8 cellular contexts compared by ENCODE assay signal in the genomic region with DNA sequence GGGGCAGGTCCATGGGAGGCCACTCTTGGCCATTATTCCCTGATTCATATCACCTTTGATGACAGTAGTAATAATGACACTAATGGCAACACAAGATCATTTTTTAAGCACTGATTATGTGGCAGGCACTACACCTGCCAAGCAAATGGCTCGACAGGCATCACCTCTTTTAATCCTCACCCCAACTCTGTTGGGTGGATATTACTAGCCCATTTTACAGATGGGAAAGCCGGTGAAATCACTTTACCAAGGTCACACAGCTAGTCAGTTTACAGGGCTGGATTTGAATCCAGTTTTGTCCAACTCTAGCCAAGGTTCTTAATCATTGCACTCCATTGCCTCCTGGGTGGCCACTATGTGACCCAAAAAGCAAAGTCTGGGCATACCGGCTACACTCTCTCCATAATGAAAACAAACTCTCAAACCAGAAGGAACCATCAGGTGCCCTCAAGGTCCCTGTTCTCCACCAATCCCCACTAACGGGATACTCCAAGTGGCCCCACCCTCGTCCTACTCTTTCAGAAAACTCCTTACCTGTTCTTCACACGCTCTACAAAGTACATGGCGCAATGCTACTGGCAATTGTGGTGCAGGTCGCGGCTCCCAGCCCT. TPM values are rescaled to one million over a fixed set of nuclear protein-coding genes. Genes with fewer than 3 reads are reported as not detected.
A peak's percentile ranks its signal among the peaks of the same experiment; 100 is the strongest.
DNase-seq lines count a peak whose midpoint lies in the region; ATAC-seq and TF ChIP-seq lines count a peak whose summit lies in the region.

No MANE protein-coding gene starts in this region.

- CTCF ChIA-PET in activated naive CD4-positive, alpha-beta T cell treated with anti-CD3 and anti-CD28 coated beads for 36 hours (lab: Charles Lee), result no interaction called here
- CTCF ChIA-PET in PC-3 (lab: Charles Lee), result no interaction called here

- H3K9me2 ChIP-seq in PC-3 (replicated peaks; ENCODE audit: low read length), result no peaks in the 10 kb centered on the region

- H3K36me3 Mint-ChIP-seq in activated naive CD4-positive, alpha-beta T cell treated with anti-CD3 and anti-CD28 coated beads for 36 hours (ENCODE audit: low read depth), result peaks cover 6% of the 10 kb centered on the region
- H3K36me3 Mint-ChIP-seq in naive B cell, result no peaks in the 10 kb centered on the region

- no peaks in the 10 kb centered on the region for H4K20me1 ChIP-seq in PC-3 (ENCODE audit: low read length)

- H3K4me1 ChIP-seq in PC-3 (ENCODE audit: insufficient read depth, low read length), result peaks cover 7% of the 10 kb centered on the region; the same call in 1 of the 2 replicates
- H3K4me1 ChIP-seq in effector memory CD4-positive, alpha-beta T cell (ENCODE audit: control insufficient read depth, insufficient read depth, low read length, poor library complexity, severe bottlenecking), result peaks cover 19% of the 10 kb centered on the region

- H3K79me2 ChIP-seq in PC-3 (ENCODE audit: low read length), result peaks cover 57% of the 10 kb centered on the region

- POLR2A ChIA-PET in PC-3 (lab: Charles Lee; ENCODE audit: unreplicated experiment), result no interaction called here

- ATAC-seq in PC-3, result peak; percentile 51
- no peak for ATAC-seq in naive B cell (ENCODE audit: low read depth in 2 of 2)
- no peak for ATAC-seq in GM21390 (IDR thresholded peaks at IDR 0.05; ENCODE audit: unreplicated experiment)

- H3K36me3 ChIP-seq in PC-3 (ENCODE audit: low read depth, low read length), result no peaks in the 10 kb centered on the region
- H3K36me3 ChIP-seq in effector memory CD4-positive, alpha-beta T cell (ENCODE audit: control insufficient read depth, insufficient read depth, low read length), result no peaks in the 10 kb centered on the region

- peak overlapping the region; percentile 93 for H2AFZ ChIP-seq in PC-3 (ENCODE audit: low read length)

- peak overlapping the region; percentile 90 for H3K4me2 ChIP-seq in PC-3 (ENCODE audit: low read length)

- peak overlapping the region; percentile 94 for H3K4me3 ChIP-seq in PC-3 (ENCODE audit: low read length)
- H3K4me3 ChIP-seq in effector memory CD4-positive, alpha-beta T cell (ENCODE audit: insufficient read depth, low read depth, low read length, poor library complexity, severe bottlenecking), result peak overlapping the region; percentile 93

- H3K9me3 ChIP-seq in PC-3 (ENCODE audit: low read length), result no peaks in the 10 kb centered on the region
- no peaks in the 10 kb centered on the region for H3K9me3 ChIP-seq in effector memory CD4-positive, alpha-beta T cell (ENCODE audit: control insufficient read depth, low read length)

- H3K4me1 Mint-ChIP-seq in activated naive CD4-positive, alpha-beta T cell treated with anti-CD3 and anti-CD28 coated beads for 36 hours (ENCODE audit: low read depth), result peaks cover 50% of the 10 kb centered on the region
- peaks cover 29 to 64% (median 58%) of the 10 kb centered on the region in 3 donors for H3K4me1 Mint-ChIP-seq in naive B cell

- H3K27ac ChIP-seq in PC-3 (ENCODE audit: low read length), result no peak overlapping the region
- peak overlapping the region; percentile 76 for H3K27ac ChIP-seq in effector memory CD4-positive, alpha-beta T cell (ENCODE audit: insufficient read depth, low read length, poor library complexity, severe bottlenecking)

- no peaks in the 10 kb centered on the region for H3F3A ChIP-seq in PC-3 (ENCODE audit: low read length, unreplicated experiment)

- no peaks in the 10 kb centered on the region for H3K27me3 Mint-ChIP-seq in activated naive CD4-positive, alpha-beta T cell treated with anti-CD3 and anti-CD28 coated beads for 36 hours (ENCODE audit: low read depth)
- no peaks in the 10 kb centered on the region for H3K27me3 Mint-ChIP-seq in naive B cell

- BruUV-seq in PC-3 (replicated peaks; lab: Mats Ljungman, UMichigan), result TSS peak; percentile 61

- peak overlapping the region; percentile 97 for H3K4me3 Mint-ChIP-seq in activated naive CD4-positive, alpha-beta T cell treated with anti-CD3 and anti-CD28 coated beads for 36 hours
- peak overlapping the region; percentile 92 to 98 (median 96) for H3K4me3 Mint-ChIP-seq in naive B cell

- H3K27me3 ChIP-seq in PC-3 (ENCODE audit: low read length), result no peaks in the 10 kb centered on the region
- H3K27me3 ChIP-seq in effector memory CD4-positive, alpha-beta T cell (replicated peaks; ENCODE audit: control insufficient read depth, insufficient read depth, low read length, poor library complexity, severe bottlenecking), result no peaks in the 10 kb centered on the region

- H3K27ac Mint-ChIP-seq in activated naive CD4-positive, alpha-beta T cell treated with anti-CD3 and anti-CD28 coated beads for 36 hours, result peak overlapping the region; percentile 92
- peak overlapping the region; percentile 90 to 97 (median 96) for H3K27ac Mint-ChIP-seq in naive B cell

- peak; percentile 13 for DNase-seq in activated naive CD4-positive, alpha-beta T cell treated with anti-CD3 and anti-CD28 coated beads for 36 hours
- no peak for DNase-seq in activated naive CD4-positive, alpha-beta T cell treated with Interleukin-2 at 50 U/mL for 16 hours
- DNase-seq in PC-3 (peak; percentile 6), naive B cell (peak; percentile 3), islet precursor cell (no peak), SKM-1 (lab: John Stamatoyannopoulos, UW; ENCODE audit: unreplicated experiment) (no peak)
- no peak for DNase-seq in effector memory CD4-positive, alpha-beta T cell

- TF ChIP-seq CTCF in PC-3 (conservative IDR thresholded peaks at IDR 0.05; ENCODE audit: low read depth, low read length), result no peak

- H3K9ac ChIP-seq in PC-3 (ENCODE audit: low read length), result peak overlapping the region; percentile 86

- intact Hi-C loops in activated naive CD4-positive, alpha-beta T cell treated with anti-CD3 and anti-CD28 coated beads for 36 hours (cut with micrococcal nuclease), result no loop called here
- intact Hi-C loops in PC-3 (cut with micrococcal nuclease), result no loop called here

- no peaks in the 10 kb centered on the region for H3K9me3 Mint-ChIP-seq in activated naive CD4-positive, alpha-beta T cell treated with anti-CD3 and anti-CD28 coated beads for 36 hours
- H3K9me3 Mint-ChIP-seq in naive B cell, result no peaks in the 10 kb centered on the region

RNA-seq across cellular contexts. Expression of a gene that starts 0.7 kb away (rescaled TPM):
- 10 to 100 TPM; 92.7 to 99.7 TPM for total RNA-seq in activated naive CD4-positive, alpha-beta T cell treated with anti-CD3 and anti-CD28 coated beads for 36 hours
- 37.4 and 41.0 TPM in 2 replicates for total RNA-seq in PC-3 (2014; rRNA removed)
- polyA plus RNA-seq in naive B cell (ENCODE audit: low read depth in 6 of 6), result 10 to 100 TPM; 10.5 to 45.0 (median 26.7) TPM

Comparison
In these comparisons a context has a peak if more than half of its experiments do, and no peak if none do; other contexts are left out.
1. DNase-seq: peak in activated naive CD4-positive, alpha-beta T cell treated with anti-CD3 and anti-CD28 coated beads for 36 hours (single experiment), PC-3 (single experiment) and naive B cell (single experiment); none in activated naive CD4-positive, alpha-beta T cell treated with Interleukin-2 at 50 U/mL for 16 hours (single experiment), effector memory CD4-positive, alpha-beta T cell (0 of 3), islet precursor cell (single experiment) and SKM-1 (single experiment).